Comparison of ENCODE assay signal across 27 cellular contexts in the genomic region with DNA sequence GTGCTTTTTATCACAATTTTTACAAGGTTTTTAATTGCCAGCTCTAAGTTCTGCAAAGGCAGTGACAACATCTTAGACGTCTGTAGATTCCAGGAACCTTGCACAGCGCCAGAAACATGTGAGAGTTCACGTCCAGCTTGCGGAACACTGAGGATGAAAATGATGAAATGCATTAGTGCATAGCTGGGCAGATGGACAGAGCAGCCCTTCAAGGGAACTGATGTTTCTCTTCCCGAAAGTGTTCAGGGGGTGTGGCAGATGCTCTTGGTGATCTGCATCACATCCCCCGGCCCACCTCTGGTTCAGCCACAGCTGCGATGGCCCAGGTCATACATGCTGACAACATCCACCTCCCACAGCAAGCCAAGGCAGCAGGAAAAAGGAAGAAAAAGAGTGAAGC. TPM values are rescaled to one million over a fixed set of nuclear protein-coding genes. Genes with fewer than 3 reads are reported as not detected.
DNase-seq lines count a peak whose midpoint lies in the region; ATAC-seq and TF ChIP-seq lines count a peak whose summit lies in the region.
"Had no signal": no experiment of that assay in that cellular context is flagged by ENCODE, and none has a peak within 500 bp of the region (broad histone marks: within the 10 kb centered on the region; RNA-seq: fewer than 3 reads in every experiment).

No MANE protein-coding gene starts in this region.

- no peaks in the 10 kb centered on the region for H3K4me1 Mint-ChIP-seq in CD4-positive, alpha-beta T cell (ENCODE audit: low read depth)
- peaks cover 16% of the 10 kb centered on the region for H3K4me1 Mint-ChIP-seq in endothelial cell (ENCODE audit: unreplicated experiment)
- H3K4me1 Mint-ChIP-seq: neural crest cell; stimulated activated naive B cell treated with anti-CD40 and anti-IgM and Interleukin-4, amounts not matched to agents 10 μg/mL and 1 μg/mL and 100 μg/mL, for 72 hours had no signal

- H3K36me3 ChIP-seq in lower lobe of right lung = no peaks in the 10 kb centered on the region
- no peaks in the 10 kb centered on the region for H3K36me3 ChIP-seq in gastrocnemius medialis
- H3K36me3 ChIP-seq: SJSA1, tibial nerve, WERI-Rb-1 had no signal

- intact Hi-C loops in left ventricle myocardium superior (cut with micrococcal nuclease) (no loop called here), Right ventricle myocardium superior (cut with DNase I) (no loop called here), lower lobe of right lung (cut with DNase I) (no loop called here), gastrocnemius medialis (cut with DNase I; ENCODE audit: low total_unique reads) (no loop called here)
- intact Hi-C loops in CD4-positive, alpha-beta T cell (cut with DNase I, micrococcal nuclease) = no loop called here

- DNase-seq in left ventricle myocardium superior = no peak
- no peak for DNase-seq in Right ventricle myocardium superior
- peak; percentile 48 for DNase-seq in lower lobe of right lung
- peak in 1 of 2 donors; percentile 38 for DNase-seq in gastrocnemius medialis
- DNase-seq in CD1c-positive myeloid dendritic cell (ENCODE audit: extremely low spot score) = no peak
- no peak for DNase-seq in AML-193 (lab: John Stamatoyannopoulos, UW)
- no peak for DNase-seq in CD4-positive, alpha-beta T cell
- no peak for DNase-seq in endothelial cell (ENCODE audit: low spot score)
- DNase-seq: activated CD4-positive, alpha-beta memory T cell treated with anti-CD3 and anti-CD28 coated beads for 36 hours; activated naive CD4-positive, alpha-beta T cell treated with Interleukin-2 at 50 U/mL for 16 hours; activated T-cell treated with anti-CD3 and anti-CD28 coated beads, Interleukin-2, amount 50 U/mL, for 1 hour; anterior cingulate cortex; CD4-positive, CD25-positive, alpha-beta regulatory T cell; endodermal cell; foreskin keratinocyte; H9; kidney; NCI-H1417 treated with DMSO at 0.1 percent for 48 hours; NCI-H2171; PC-9; stimulated activated naive B cell treated with anti-CD40 and anti-IgM and Interleukin-4, amounts not matched to agents 10 μg/mL and 1 μg/mL and 100 μg/mL, for 72 hours; T-helper 2 cell; WERI-Rb-1 had no signal

- CTCF ChIA-PET in CD4-positive, alpha-beta T cell (lab: Charles Lee) = no interaction called here

- H3K36me3 Mint-ChIP-seq in CD4-positive, alpha-beta T cell (ENCODE audit: low read depth) = no peaks in the 10 kb centered on the region
- no peaks in the 10 kb centered on the region for H3K36me3 Mint-ChIP-seq in endothelial cell (ENCODE audit: low read depth, unreplicated experiment)
- H3K36me3 Mint-ChIP-seq: activated CD4-positive, alpha-beta memory T cell treated with anti-CD3 and anti-CD28 coated beads for 36 hours; CD4-positive, CD25-positive, alpha-beta regulatory T cell; stimulated activated naive B cell treated with anti-CD40 and anti-IgM and Interleukin-4, amounts not matched to agents 10 μg/mL and 1 μg/mL and 100 μg/mL, for 72 hours had no signal

- no peak overlapping the region for H3K27ac Mint-ChIP-seq in CD4-positive, alpha-beta T cell
- no peak overlapping the region for H3K27ac Mint-ChIP-seq in endothelial cell (ENCODE audit: unreplicated experiment)
- H3K27ac Mint-ChIP-seq: activated CD4-positive, alpha-beta memory T cell treated with anti-CD3 and anti-CD28 coated beads for 36 hours; CD4-positive, CD25-positive, alpha-beta regulatory T cell; endodermal cell; H9; stimulated activated naive B cell treated with anti-CD40 and anti-IgM and Interleukin-4, amounts not matched to agents 10 μg/mL and 1 μg/mL and 100 μg/mL, for 72 hours had no signal

- ATAC-seq in left ventricle myocardium superior = peak; percentile 46
- ATAC-seq in Right ventricle myocardium superior (ENCODE audit: poor library complexity) = no peak
- peak; percentile 57 to 75 for ATAC-seq in lower lobe of right lung
- ATAC-seq in gastrocnemius medialis = peak; percentile 54 to 58
- no peak for ATAC-seq in CD4-positive, alpha-beta T cell (ENCODE audit: poor library complexity)
- ATAC-seq: foreskin keratinocyte; stimulated activated naive B cell treated with anti-CD40 and anti-IgM and Interleukin-4, amounts not matched to agents 10 μg/mL and 1 μg/mL and 100 μg/mL, for 72 hours had no signal

- H3K27ac ChIP-seq in lower lobe of right lung (no peak overlapping the region), gastrocnemius medialis (peak overlapping the region in 1 of 4 donors; percentile 31)
- H3K27ac ChIP-seq in CD4-positive, alpha-beta T cell (ENCODE audit: low read depth, low read length) = no peak overlapping the region
- H3K27ac ChIP-seq: foreskin keratinocyte, PC-9, SJSA1, tibial nerve, WERI-Rb-1 had no signal

- H3K27me3 ChIP-seq in lower lobe of right lung (ENCODE audit: low read depth) (no peaks in the 10 kb centered on the region), gastrocnemius medialis (no peaks in the 10 kb centered on the region)
- no peaks in the 10 kb centered on the region for H3K27me3 ChIP-seq in CD4-positive, alpha-beta T cell (ENCODE audit: control insufficient read depth, insufficient read depth, low read length)
- H3K27me3 ChIP-seq: foreskin keratinocyte, SJSA1, tibial nerve had no signal

- TF ChIP-seq CTCF in lower lobe of right lung (IDR thresholded peaks at IDR 0.05) (no peak), gastrocnemius medialis (IDR thresholded peaks at IDR 0.05 in 4 of 5, conservative IDR thresholded peaks at IDR 0.05 in 1 of 5) (no peak), endothelial cell (IDR thresholded peaks at IDR 0.05; ENCODE audit: unreplicated experiment) (no peak)
- TF ChIP-seq CTCF in CD4-positive, alpha-beta T cell (IDR thresholded peaks at IDR 0.05) = no peak

- no peak overlapping the region for H3K4me3 Mint-ChIP-seq in CD4-positive, alpha-beta T cell
- no peak overlapping the region for H3K4me3 Mint-ChIP-seq in endothelial cell (ENCODE audit: unreplicated experiment)
- H3K4me3 Mint-ChIP-seq: activated CD4-positive, alpha-beta memory T cell treated with anti-CD3 and anti-CD28 coated beads for 36 hours; CD4-positive, CD25-positive, alpha-beta regulatory T cell; endodermal cell; H9; neural crest cell; stimulated activated naive B cell treated with anti-CD40 and anti-IgM and Interleukin-4, amounts not matched to agents 10 μg/mL and 1 μg/mL and 100 μg/mL, for 72 hours had no signal

- H3K9me3 ChIP-seq in lower lobe of right lung (no peaks in the 10 kb centered on the region), gastrocnemius medialis (no peaks in the 10 kb centered on the region)
- no peaks in the 10 kb centered on the region for H3K9me3 ChIP-seq in CD4-positive, alpha-beta T cell (ENCODE audit: control insufficient read depth, low read length)
- H3K9me3 ChIP-seq: SJSA1, tibial nerve had no signal

- POLR2A ChIA-PET in CD4-positive, alpha-beta T cell (lab: Charles Lee) = no interaction called here

- no peak for TF ChIP-seq POLR2A in gastrocnemius medialis (IDR thresholded peaks at IDR 0.05)

- no peaks in the 10 kb centered on the region for H3K27me3 Mint-ChIP-seq in CD4-positive, alpha-beta T cell
- H3K27me3 Mint-ChIP-seq in endothelial cell (ENCODE audit: unreplicated experiment) = peaks cover 6% of the 10 kb centered on the region

- H3K4me3 ChIP-seq in lower lobe of right lung (no peak overlapping the region), gastrocnemius medialis (no peak overlapping the region)
- H3K4me3 ChIP-seq: PC-9, SJSA1, tibial nerve had no signal

- in situ Hi-C loops in gastrocnemius medialis (cut with MboI; ENCODE audit: low sequenced_read_pairs in 4 of 4) = no loop called here

- H3K4me1 ChIP-seq in lower lobe of right lung (no peaks in the 10 kb centered on the region), gastrocnemius medialis (no peaks in the 10 kb centered on the region)
- H3K4me1 ChIP-seq: foreskin keratinocyte, tibial nerve had no signal

- no peaks in the 10 kb centered on the region for H3K9me3 Mint-ChIP-seq in CD4-positive, alpha-beta T cell
- no peaks in the 10 kb centered on the region for H3K9me3 Mint-ChIP-seq in endothelial cell (ENCODE audit: unreplicated experiment)
- H3K9me3 Mint-ChIP-seq: endodermal cell; neural crest cell; stimulated activated naive B cell treated with anti-CD40 and anti-IgM and Interleukin-4, amounts not matched to agents 10 μg/mL and 1 μg/mL and 100 μg/mL, for 72 hours had no signal

RNA-seq across cellular contexts. Expression of gene ITIH5, which starts 40.9 kb away (rescaled TPM):
- total RNA-seq in left ventricle myocardium superior = 8.5 TPM
- total RNA-seq in Right ventricle myocardium superior = 8.5 TPM
- total RNA-seq in lower lobe of right lung = 14.8 TPM
- 10 to 100 TPM in 1 of 4 donors, 1 to 10 TPM in 3; 3.9 to 14.0 (median 6.9) TPM for total RNA-seq in gastrocnemius medialis
- total RNA-seq in CD4-positive, alpha-beta T cell = not detected
- total RNA-seq in endothelial cell (ENCODE audit: unreplicated experiment) = 0.36 TPM
- total RNA-seq: A673; activated CD4-positive, alpha-beta memory T cell treated with anti-CD3 and anti-CD28 coated beads for 36 hours; CD4-positive, CD25-positive, alpha-beta regulatory T cell; foreskin keratinocyte; neural crest cell; PC-9 had no signal

Comparison
In these comparisons a context has a peak if more than half of its experiments do, and no peak if none do; other contexts are left out.
1. ATAC-seq: peak in left ventricle myocardium superior (single experiment), lower lobe of right lung (2 of 2) and gastrocnemius medialis (2 of 2); none in Right ventricle myocardium superior (single experiment) and CD4-positive, alpha-beta T cell (single experiment).